ENCODE assay signal across 24 cellular contexts in genomic region chr1:65044411-65044810, GRCh38.
"Had no signal": no experiment of that assay in that cellular context is flagged by ENCODE, and none has a peak within 500 bp of the region (broad histone marks: within the 10 kb centered on the region; RNA-seq: fewer than 3 reads in every experiment).

No MANE protein-coding gene starts in this region.

- FAIRE-seq: TTC549 had no signal

- H3K4me1 ChIP-seq: adrenal gland had no signal

- H3K9me3 Mint-ChIP-seq: activated B cell treated with CpG ODN at 0.5 μM for 24 hours; activated CD4-positive, alpha-beta memory T cell treated with anti-CD3 and anti-CD28 coated beads, Interleukin-2, amount 10 ng/mL, durations not matched to agents 7 days and 5 days; activated naive CD8-positive, alpha-beta T cell treated with anti-CD3 and anti-CD28 coated beads, Interleukin-2, amount 10 ng/mL, durations not matched to agents 7 days and 5 days; activated T-helper 2 cell treated with anti-CD3 and anti-CD28 coated beads, Interferon-gamma antibody, Interleukin-2, Interleukin-4, amounts not matched to agents 10 μg/mL and 5 μg/mL and 100 μg/mL, durations not matched to agents 14 hours and 24 hours and 36 hours had no signal

- DNase-seq: activated B cell treated with CpG ODN at 0.5 μM for 24 hours; activated CD4-positive, alpha-beta memory T cell treated with anti-CD3 and anti-CD28 coated beads, Interleukin-2, amount 10 ng/mL, durations not matched to agents 7 days and 5 days; activated CD4-positive, alpha-beta T cell treated with anti-CD3 and anti-CD28 coated beads for 1 hour; activated CD4-positive, alpha-beta T cell treated with anti-CD3 and anti-CD28 coated beads, Interleukin-2, amount 50 U/mL, for 1 hour; activated naive CD4-positive, alpha-beta T cell treated with anti-CD3 and anti-CD28 coated beads, Interleukin-2, amount 50 U/mL, for 16 hours; activated naive CD8-positive, alpha-beta T cell treated with anti-CD3 and anti-CD28 coated beads, Interleukin-2, amount 10 ng/mL, durations not matched to agents 7 days and 5 days; activated T-cell treated with anti-CD3 and anti-CD28 coated beads for 4 hours; activated T-cell treated with anti-CD3 and anti-CD28 coated beads, Interleukin-2, amount 50 U/mL, for 48 hours; adrenal gland; KG1; MV-4-11; NCI-H146; NCI-H187 treated with DMSO at 0.1 percent for 48 hours; NCI-H345; NCI-H510A; NCI-H526 treated with DMSO at 0.1 percent for 48 hours; NK-92 treated with Interleukin-12 subunit alpha and Interleukin-12 subunit beta, amount 100 ng/mL, for 24 hours; PC-3; SIG-M5; T-helper 2 cell; T1000 had no signal

- H3K27ac ChIP-seq: adrenal gland, coronary artery had no signal

- H3K36me3 ChIP-seq: adrenal gland had no signal

- H3K9me3 ChIP-seq: adrenal gland had no signal

- H3K36me3 Mint-ChIP-seq: activated naive CD8-positive, alpha-beta T cell treated with anti-CD3 and anti-CD28 coated beads, Interleukin-2, amount 10 ng/mL, durations not matched to agents 7 days and 5 days had no signal

- ATAC-seq: PC-3 had no signal

- H3K4me3 Mint-ChIP-seq: activated B cell treated with CpG ODN at 0.5 μM for 24 hours; activated CD4-positive, alpha-beta memory T cell treated with anti-CD3 and anti-CD28 coated beads, Interleukin-2, amount 10 ng/mL, durations not matched to agents 7 days and 5 days; activated naive CD8-positive, alpha-beta T cell treated with anti-CD3 and anti-CD28 coated beads, Interleukin-2, amount 10 ng/mL, durations not matched to agents 7 days and 5 days had no signal

- H3K27me3 ChIP-seq: adrenal gland had no signal

- H3K27me3 Mint-ChIP-seq: activated B cell treated with CpG ODN at 0.5 μM for 24 hours; activated CD4-positive, alpha-beta memory T cell treated with anti-CD3 and anti-CD28 coated beads, Interleukin-2, amount 10 ng/mL, durations not matched to agents 7 days and 5 days had no signal

- H3K27ac Mint-ChIP-seq: activated B cell treated with CpG ODN at 0.5 μM for 24 hours; activated CD4-positive, alpha-beta memory T cell treated with anti-CD3 and anti-CD28 coated beads, Interleukin-2, amount 10 ng/mL, durations not matched to agents 7 days and 5 days; activated naive CD8-positive, alpha-beta T cell treated with anti-CD3 and anti-CD28 coated beads, Interleukin-2, amount 10 ng/mL, durations not matched to agents 7 days and 5 days; activated T-helper 2 cell treated with anti-CD3 and anti-CD28 coated beads, Interferon-gamma antibody, Interleukin-2, Interleukin-4, amounts not matched to agents 10 μg/mL and 5 μg/mL and 100 μg/mL, durations not matched to agents 14 hours and 24 hours and 36 hours had no signal

- H3K4me3 ChIP-seq: adrenal gland, coronary artery had no signal
